ENCODE assay signal across 34 cellular contexts in the genomic region with DNA sequence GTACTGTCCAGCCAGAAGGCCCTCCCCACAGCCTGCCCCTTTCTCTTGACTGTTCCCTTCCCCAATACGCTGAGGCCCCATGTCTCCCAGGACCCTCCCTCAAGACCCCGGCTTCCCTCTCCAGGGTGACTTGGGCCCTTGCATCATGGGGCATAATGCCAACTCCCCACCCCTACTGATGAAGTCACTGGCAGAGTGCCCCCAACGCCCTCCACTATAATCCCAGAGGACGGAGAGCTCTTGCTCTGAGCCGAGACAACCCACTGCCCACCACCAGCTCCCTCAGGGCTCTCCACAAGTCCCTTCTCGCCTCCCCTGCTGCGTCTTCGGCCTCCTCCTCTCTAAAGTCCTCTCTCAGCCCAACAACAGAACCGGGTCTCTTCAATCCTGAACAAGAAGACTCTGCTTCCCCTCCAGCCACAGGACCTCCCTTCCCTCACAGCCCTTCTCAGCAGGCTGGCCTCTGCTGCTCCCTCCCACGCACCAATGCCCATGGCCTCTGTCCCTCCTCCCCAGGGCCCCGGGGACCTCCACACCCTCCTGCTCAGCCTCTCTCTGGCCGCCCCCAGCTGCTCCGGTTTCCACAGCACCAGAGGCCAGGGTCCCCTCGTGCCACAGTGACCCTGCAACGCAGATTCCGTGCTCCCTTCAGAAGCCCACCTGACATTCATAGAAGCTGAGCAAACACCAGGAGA. TPM values are rescaled to one million over a fixed set of nuclear protein-coding genes. Genes with fewer than 3 reads are reported as not detected.
DNase-seq lines count a peak whose midpoint lies in the region; ATAC-seq and TF ChIP-seq lines count a peak whose summit lies in the region.
"Had no signal": no experiment of that assay in that cellular context is flagged by ENCODE, and none has a peak within 500 bp of the region (broad histone marks: within the 10 kb centered on the region; RNA-seq: fewer than 3 reads in every experiment).

No MANE protein-coding gene starts in this region.

- ATAC-seq in heart right ventricle (no peak), aorta (ENCODE audit: low FRiP score) (no peak), omental fat pad (ENCODE audit: low FRiP score) (no peak)
- ATAC-seq: A549; activated naive CD8-positive, alpha-beta T cell treated with anti-CD3 and anti-CD28 coated beads, Interleukin-2, amount 50 U/mL, for 24 hours; foreskin keratinocyte; HCT116; heart left ventricle; K562; psoas muscle had no signal

- no peaks in the 10 kb centered on the region for H4K20me1 ChIP-seq in fibroblast of lung (ENCODE audit: control insufficient read depth, extremely low read depth, insufficient read depth, low read length)

- TF ChIP-seq CTCF in heart right ventricle (IDR thresholded peaks at IDR 0.05) (no peak), fibroblast of lung (conservative IDR thresholded peaks at IDR 0.05 in 1 of 2, IDR thresholded peaks at IDR 0.05 in 1 of 2; ENCODE audit: low read depth in 1 of 2, low read length in 2 of 2) (no peak), neural crest cell (conservative IDR thresholded peaks at IDR 0.05) (no peak), omental fat pad (IDR thresholded peaks at IDR 0.05) (no peak)

- H3K27ac Mint-ChIP-seq in neural crest cell (ENCODE audit: unreplicated experiment) = peak overlapping the region; percentile 67
- H3K27ac Mint-ChIP-seq: activated naive CD8-positive, alpha-beta T cell treated with anti-CD3 and anti-CD28 coated beads, Interleukin-2, amount 50 U/mL, for 24 hours; CD4-positive, alpha-beta memory T cell; T-helper 1 cell treated with Interleukin-12 subunit alpha and Interleukin-12 subunit beta and Interleukin-4 antibody, amounts not matched to agents 30 μg/mL and 1 μg/mL, for 36 hours had no signal

- no peaks in the 10 kb centered on the region for H3K36me3 Mint-ChIP-seq in neural crest cell (ENCODE audit: low read depth)
- H3K36me3 Mint-ChIP-seq: CD4-positive, alpha-beta memory T cell had no signal

- H3K27ac ChIP-seq in heart right ventricle = no peak overlapping the region
- H3K27ac ChIP-seq in fibroblast of lung (ENCODE audit: insufficient read depth, low read length) = no peak overlapping the region
- H3K27ac ChIP-seq in aorta (ENCODE audit: low read depth in 1 of 2, low read length in 2 of 2) = no peak overlapping the region
- H3K27ac ChIP-seq: A549, esophagus muscularis mucosa, foreskin keratinocyte, heart left ventricle, psoas muscle, skin epidermis had no signal

- H3K4me1 Mint-ChIP-seq in neural crest cell = peaks cover 3% of the 10 kb centered on the region
- H3K4me1 Mint-ChIP-seq: activated naive CD8-positive, alpha-beta T cell treated with anti-CD3 and anti-CD28 coated beads, Interleukin-2, amount 50 U/mL, for 24 hours; CD4-positive, alpha-beta memory T cell had no signal

- DNase-seq in cardiac septum (ENCODE audit: low spot score) (peak; percentile 61), heart right ventricle (no peak), fibroblast of lung (ENCODE audit: low read depth in 2 of 2) (no peak), neural crest cell (ENCODE audit: low read depth, low spot score) (no peak), aorta (peak; percentile 36 to 45), omental fat pad (ENCODE audit: low spot score) (no peak), GM19238 (ENCODE audit: insufficient read length, low spot score) (no peak), mesenteric fat pad (ENCODE audit: low spot score) (no peak)
- DNase-seq: activated CD4-positive, alpha-beta T cell treated with anti-CD3 and anti-CD28 coated beads, Interleukin-2, amount 50 U/mL, for 4 hours; activated CD4-positive, CD25-positive, alpha-beta regulatory T cell; activated naive CD4-positive, alpha-beta T cell; activated naive CD8-positive, alpha-beta T cell treated with anti-CD3 and anti-CD28 coated beads, Interleukin-2, amount 50 U/mL, for 24 hours; activated T-cell treated with anti-CD3 and anti-CD28 coated beads, Interleukin-2, amount 50 U/mL, for 48 hours; CD4-positive, alpha-beta memory T cell; foreskin keratinocyte; mammary epithelial cell; NCI-H1417; NCI-H2029 treated with DMSO at 0.1 percent for 48 hours; NCI-H2227 treated with DMSO at 0.1 percent for 48 hours; NCI-H526; OCI-M1; SK-N-SH; stimulated activated naive CD4-positive, alpha-beta T cell; upper lobe of left lung had no signal

- no peaks in the 10 kb centered on the region for H3K9me3 Mint-ChIP-seq in neural crest cell
- H3K9me3 Mint-ChIP-seq: T-helper 1 cell treated with Interleukin-12 subunit alpha and Interleukin-12 subunit beta and Interleukin-4 antibody, amounts not matched to agents 30 μg/mL and 1 μg/mL, for 36 hours had no signal

- H3K4me1 ChIP-seq in heart right ventricle (peaks cover 0 to 16% (median 8%) of the 10 kb centered on the region in 9 donors), fibroblast of lung (ENCODE audit: control insufficient read depth, extremely low read depth, insufficient read depth, low read length) (peaks cover 6% of the 10 kb centered on the region), aorta (ENCODE audit: control insufficient read depth in 1 of 2, insufficient read depth in 2 of 2, low read length in 2 of 2) (no peaks in the 10 kb centered on the region)
- H3K4me1 ChIP-seq: A549, foreskin keratinocyte, psoas muscle, upper lobe of left lung had no signal

- no peak overlapping the region for H3K4me2 ChIP-seq in fibroblast of lung (ENCODE audit: extremely low read depth, insufficient read depth, low read length)
- H3K4me2 ChIP-seq: A549, SK-N-SH had no signal

- no peak overlapping the region for H2AFZ ChIP-seq in fibroblast of lung (ENCODE audit: low read length)

- no peaks in the 10 kb centered on the region for H3K27me3 Mint-ChIP-seq in neural crest cell (ENCODE audit: low read depth)

- H3K36me3 ChIP-seq in heart right ventricle (no peaks in the 10 kb centered on the region), fibroblast of lung (ENCODE audit: control insufficient read depth, insufficient read depth, low read length) (no peaks in the 10 kb centered on the region), aorta (ENCODE audit: control insufficient read depth in 1 of 2, insufficient read depth in 2 of 2, low read length in 1 of 2) (no peaks in the 10 kb centered on the region)
- H3K36me3 ChIP-seq: esophagus muscularis mucosa, heart left ventricle, upper lobe of left lung had no signal

- H3K4me3 ChIP-seq in heart right ventricle = no peak overlapping the region
- H3K4me3 ChIP-seq in fibroblast of lung (replicated peaks in 1 of 4; ENCODE audit: control extremely low read depth in 1 of 4, insufficient read depth in 1 of 4, low read depth in 3 of 4, low read length in 4 of 4) = no peak overlapping the region
- no peak overlapping the region for H3K4me3 ChIP-seq in aorta (ENCODE audit: low read length in 2 of 2)
- H3K4me3 ChIP-seq: A549, esophagus muscularis mucosa, heart left ventricle, K562, psoas muscle, skin epidermis, upper lobe of left lung had no signal

- H3K9ac ChIP-seq in fibroblast of lung (ENCODE audit: insufficient read depth, low read length) = peak overlapping the region; percentile 9
- H3K9ac ChIP-seq: SK-N-SH had no signal

- H3K27me3 ChIP-seq in heart right ventricle (peaks cover 0 to 8% (median 0%) of the 10 kb centered on the region in 7 donors), fibroblast of lung (ENCODE audit: control insufficient read depth, insufficient read depth, low read length) (no peaks in the 10 kb centered on the region), aorta (ENCODE audit: control insufficient read depth in 1 of 2, insufficient read depth in 2 of 2, low read length in 1 of 2) (no peaks in the 10 kb centered on the region)
- H3K27me3 ChIP-seq: esophagus muscularis mucosa, foreskin keratinocyte, heart left ventricle, upper lobe of left lung had no signal

- H3K9me3 ChIP-seq in heart right ventricle (peaks cover 0 to 7% (median 0%) of the 10 kb centered on the region in 11 donors), fibroblast of lung (ENCODE audit: control insufficient read depth, insufficient read depth, low read depth, low read length) (no peaks in the 10 kb centered on the region), aorta (ENCODE audit: control insufficient read depth, low read length) (no peaks in the 10 kb centered on the region)
- H3K9me3 ChIP-seq: esophagus muscularis mucosa, heart left ventricle, psoas muscle, SK-N-SH had no signal

- H3K79me2 ChIP-seq in fibroblast of lung (ENCODE audit: control insufficient read depth, insufficient read depth, low read length) = peaks cover 42% of the 10 kb centered on the region

- H3K4me3 Mint-ChIP-seq in neural crest cell = no peak overlapping the region
- H3K4me3 Mint-ChIP-seq: activated naive CD8-positive, alpha-beta T cell treated with anti-CD3 and anti-CD28 coated beads, Interleukin-2, amount 50 U/mL, for 24 hours; CD4-positive, alpha-beta memory T cell; T-helper 1 cell treated with Interleukin-12 subunit alpha and Interleukin-12 subunit beta and Interleukin-4 antibody, amounts not matched to agents 30 μg/mL and 1 μg/mL, for 36 hours had no signal

- intact Hi-C loops in cardiac septum (cut with DNase I) = no loop called here
- intact Hi-C loops in heart right ventricle (cut with DNase I) = no loop called here
- intact Hi-C loops in aorta (cut with DNase I) = no loop called here

- 76 to 78% methylated on average over 16 of the region's 16 CpGs for WGBS in heart right ventricle, 2 donors
- 81 to 84% methylated on average over 16 of the region's 16 CpGs for WGBS in aorta, 2 donors

RNA-seq across cellular contexts. Expression of a gene that starts 47.6 kb away (rescaled TPM):
- total RNA-seq in cardiac septum (5.9 TPM), heart right ventricle (10 to 100 TPM in 1 of 10 donors, 1 to 10 TPM in 9; 1.7 to 13.5 (median 3.0) TPM), fibroblast of lung (16.2 and 27.0 TPM in 2 replicates), neural crest cell (1.5 and 1.7 TPM in 2 replicates), aorta (10 to 100 TPM; 24.5 to 49.8 TPM), omental fat pad (10 to 100 TPM; 39.5 to 61.9 (median 56.4) TPM), mesenteric fat pad (79.4 TPM)
- polyA plus RNA-seq in heart right ventricle (1 to 10 TPM; 5.0 to 7.3 TPM), fibroblast of lung (30.3 and 70.2 TPM in 2 replicates), aorta (10 to 100 TPM in 1 of 2 donors, 1 to 10 TPM in 1; 4.8 to 39.5 TPM)
- polyA plus RNA-seq in fibroblast of lung (2012) = 34.0 and 80.2 TPM in 2 replicates
- polyA minus RNA-seq in fibroblast of lung (ENCODE audit: low replicate concordance) = 81.7 and 114 TPM in 2 replicates
- total RNA-seq: CD4-positive, alpha-beta memory T cell; dermis microvascular lymphatic vessel endothelial cell; foreskin keratinocyte; HT-29; K562 had no signal
- polyA plus RNA-seq: A549, foreskin keratinocyte, K562 had no signal

Comparison
In these comparisons a context has a peak if more than half of its experiments do, and no peak if none do; other contexts are left out.
1. DNase-seq: peak in cardiac septum (single experiment) and aorta (2 of 2); none in heart right ventricle (0 of 2), fibroblast of lung (0 of 2), neural crest cell (single experiment), omental fat pad (single experiment), GM19238 (single experiment) and mesenteric fat pad (single experiment).